In the genomic region with DNA sequence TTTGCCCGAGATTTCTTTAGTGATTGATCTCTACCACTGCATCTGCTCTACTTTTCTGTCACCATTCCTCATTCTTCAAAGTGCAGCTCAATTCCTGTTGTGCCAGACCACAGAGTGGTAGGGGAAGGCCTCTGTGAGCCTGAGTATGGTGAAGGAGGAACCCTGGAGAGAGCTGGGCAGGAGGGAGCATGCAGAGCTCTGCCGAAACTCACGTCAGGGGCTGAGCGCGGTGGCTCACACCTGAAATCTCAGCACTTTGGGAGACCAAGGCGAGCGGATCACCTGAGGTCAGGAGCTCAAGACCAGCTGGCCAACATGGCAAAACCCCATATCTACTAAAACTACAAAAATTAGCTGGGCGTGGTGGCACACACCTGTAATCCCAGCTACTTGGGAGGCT, we compare ENCODE assay signal across 30 cellular contexts. TPM values are rescaled to one million over a fixed set of nuclear protein-coding genes. Genes with fewer than 3 reads are reported as not detected.
"Had no signal": no experiment of that assay in that cellular context is flagged by ENCODE, and none has a peak within 500 bp of the region (broad histone marks: within the 10 kb centered on the region; RNA-seq: fewer than 3 reads in every experiment).

No MANE protein-coding gene starts in this region.

- H3K27me3 Mint-ChIP-seq: activated naive CD8-positive, alpha-beta T cell treated with anti-CD3 and anti-CD28 coated beads for 36 hours; brain; naive thymus-derived CD8-positive, alpha-beta T cell; stimulated activated naive CD8-positive, alpha-beta T cell treated with anti-CD3 and anti-CD28 coated beads, Interleukin-15, Interleukin-2, amounts not matched to agents 100 ng/mL and 50 ng/mL, for 24 hours; T-cell; type B pancreatic cell had no signal

- H3K4me1 ChIP-seq: adrenal gland, ascending aorta, neural progenitor cell, sigmoid colon, uterus had no signal

- H3K27ac Mint-ChIP-seq: activated naive CD8-positive, alpha-beta T cell treated with anti-CD3 and anti-CD28 coated beads for 36 hours; naive thymus-derived CD8-positive, alpha-beta T cell; neural progenitor cell; stimulated activated effector memory CD8-positive, alpha-beta T cell treated with anti-CD3 and anti-CD28 coated beads, Interleukin-12 subunit alpha, Interleukin-12 subunit beta, amount 100 ng/mL, for 72 hours; T-cell; T-helper 2 cell treated with Interferon-gamma antibody and Interleukin-4, amounts not matched to agents 5 μg/mL and 100 μg/mL, for 36 hours; type B pancreatic cell had no signal

- H3K4me1 Mint-ChIP-seq: neural progenitor cell had no signal

- H3K4me3 ChIP-seq: adrenal gland, ascending aorta, coronary artery, gastrocnemius medialis, neural progenitor cell, sigmoid colon, thoracic aorta, uterus had no signal

- H3K4me3 Mint-ChIP-seq: activated naive CD8-positive, alpha-beta T cell treated with anti-CD3 and anti-CD28 coated beads for 36 hours; brain; naive thymus-derived CD8-positive, alpha-beta T cell; neural progenitor cell; stimulated activated effector memory CD8-positive, alpha-beta T cell treated with anti-CD3 and anti-CD28 coated beads, Interleukin-12 subunit alpha, Interleukin-12 subunit beta, amount 100 ng/mL, for 72 hours; stimulated activated naive CD8-positive, alpha-beta T cell treated with anti-CD3 and anti-CD28 coated beads, Interleukin-15, Interleukin-2, amounts not matched to agents 100 ng/mL and 50 ng/mL, for 24 hours; T-cell; T-helper 2 cell treated with Interferon-gamma antibody and Interleukin-4, amounts not matched to agents 5 μg/mL and 100 μg/mL, for 36 hours; type B pancreatic cell had no signal

- H3K4me2 ChIP-seq: neural progenitor cell had no signal

- H3K36me3 Mint-ChIP-seq: stimulated activated effector memory CD8-positive, alpha-beta T cell treated with anti-CD3 and anti-CD28 coated beads, Interleukin-12 subunit alpha, Interleukin-12 subunit beta, amount 100 ng/mL, for 72 hours had no signal

- DNase-seq: activated CD4-positive, alpha-beta T cell treated with anti-CD3 and anti-CD28 coated beads for 4 hours; activated CD4-positive, alpha-beta T cell treated with anti-CD3 and anti-CD28 coated beads, Interleukin-2, amount 50 U/mL, for 4 hours; activated CD4-positive, CD25-positive, alpha-beta regulatory T cell; activated effector memory CD4-positive, alpha-beta T cell treated with Interleukin-2 at 50 U/mL for 16 hours; activated naive CD4-positive, alpha-beta T cell treated with Interleukin-2 at 50 U/mL for 16 hours; activated naive CD8-positive, alpha-beta T cell treated with anti-CD3 and anti-CD28 coated beads for 36 hours; activated T-cell treated with anti-CD3 and anti-CD28 coated beads for 4 hours; adrenal gland; dorsolateral prefrontal cortex; effector memory CD4-positive, alpha-beta T cell; gastrocnemius medialis; glutamatergic neuron; islet precursor cell; left cardiac atrium; midbrain; naive thymus-derived CD8-positive, alpha-beta T cell; sigmoid colon; small intestine; stimulated activated CD4-positive, alpha-beta T cell treated with anti-CD3 and anti-CD28 coated beads, Interleukin-4, amount 100 ng/mL, for 24 hours; T-cell; uterus had no signal

- H2AFZ ChIP-seq: neural progenitor cell had no signal

- H3K9me3 Mint-ChIP-seq: activated naive CD8-positive, alpha-beta T cell treated with anti-CD3 and anti-CD28 coated beads for 36 hours; naive thymus-derived CD8-positive, alpha-beta T cell; stimulated activated effector memory CD8-positive, alpha-beta T cell treated with anti-CD3 and anti-CD28 coated beads, Interleukin-12 subunit alpha, Interleukin-12 subunit beta, amount 100 ng/mL, for 72 hours; stimulated activated naive CD8-positive, alpha-beta T cell treated with anti-CD3 and anti-CD28 coated beads, Interleukin-15, Interleukin-2, amounts not matched to agents 100 ng/mL and 50 ng/mL, for 24 hours; T-helper 2 cell treated with Interferon-gamma antibody and Interleukin-4, amounts not matched to agents 5 μg/mL and 100 μg/mL, for 36 hours had no signal

- H3K9me3 ChIP-seq: adrenal gland, ascending aorta, gastrocnemius medialis, sigmoid colon, thoracic aorta, uterus had no signal

- ATAC-seq: gastrocnemius medialis; naive thymus-derived CD8-positive, alpha-beta T cell; T-cell had no signal

- H3K27ac ChIP-seq: adrenal gland, ascending aorta, coronary artery, gastrocnemius medialis, neural progenitor cell, thoracic aorta, uterus had no signal

- H3K36me3 ChIP-seq: adrenal gland, ascending aorta, gastrocnemius medialis, neural progenitor cell, sigmoid colon, thoracic aorta, uterus had no signal

- H3K27me3 ChIP-seq: adrenal gland, ascending aorta, dorsolateral prefrontal cortex, gastrocnemius medialis, neural progenitor cell, sigmoid colon, uterus had no signal

- H3K9ac ChIP-seq: neural progenitor cell had no signal

RNA-seq across cellular contexts. Expression of a gene that starts 54.3 kb away (rescaled TPM):
- total RNA-seq: activated naive CD8-positive, alpha-beta T cell treated with anti-CD3 and anti-CD28 coated beads for 36 hours; ascending aorta; naive thymus-derived CD8-positive, alpha-beta T cell; T-cell had no signal
- polyA plus RNA-seq: naive thymus-derived CD8-positive, alpha-beta T cell had no signal
